2 cellular contexts compared by ENCODE assay signal in genomic region chr7:107158028-107158427, GRCh38.
TF ChIP-seq lines count a peak whose summit lies in the region.

No MANE protein-coding gene starts in this region.

TF ChIP-seq in HEK293, 187 proteins besides CTCF, POLR2A, EP300 and RAD21:
- TF ChIP-seq ZNF664 (tag by site-specific recombination; IDR thresholded peaks at IDR 0.05) (no peak), PRDM1 (tag by site-specific recombination; IDR thresholded peaks at IDR 0.05) (peak; percentile 100)

TF ChIP-seq in K562, 482 proteins besides CTCF, POLR2A, EP300 and RAD21:
- TF ChIP-seq ZNF175 (CRISPR knock-in tag; IDR thresholded peaks at IDR 0.05; ENCODE audit: low read depth) (no peak), POLR2H (tag; IDR thresholded peaks at IDR 0.05; ENCODE audit: low read depth) (0 out of 2 replicates have a peak, but pooled peaks have one; percentile 14), ZKSCAN8 (CRISPR knock-in tag; IDR thresholded peaks at IDR 0.05) (no peak), RBFOX2 (IDR thresholded peaks at IDR 0.05; ENCODE audit: low read depth, low read length) (no peak), TOE1 (IDR thresholded peaks at IDR 0.05; ENCODE audit: borderline replicate concordance) (no peak), TOE1 (CRISPR knock-in tag; IDR thresholded peaks at IDR 0.05; ENCODE audit: borderline replicate concordance, low read depth) (no peak), ETV1 (tag; conservative IDR thresholded peaks at IDR 0.05; ENCODE audit: low read depth) (no peak), ZNF707 (CRISPR knock-in tag; conservative IDR thresholded peaks at IDR 0.05) (no peak), RBM22 (IDR thresholded peaks at IDR 0.05; ENCODE audit: low read depth, low read length, poor library complexity, severe bottlenecking) (peak; percentile 28), THAP12 (CRISPR knock-in tag; IDR thresholded peaks at IDR 0.05) (no peak)
